Comparison of ENCODE assay signal across 8 cellular contexts in genomic region chr15:43769584-43770228, GRCh38. TPM values are rescaled to one million over a fixed set of nuclear protein-coding genes. Genes with fewer than 3 reads are reported as not detected.
DNase-seq lines count a peak whose midpoint lies in the region; ATAC-seq and TF ChIP-seq lines count a peak whose summit lies in the region.

No MANE protein-coding gene starts in this region.

- H4K20me1 ChIP-seq in Loucy (ENCODE audit: insufficient read depth, low read length, poor library complexity, severe bottlenecking), result no peaks in the 10 kb centered on the region

- POLR2A ChIA-PET in MCF 10A (lab: Yijun Ruan, JAX), result interaction anchor here (2.2 to 3.6 kb wide), 3 partner anchors 23 to 329 kb away, joined by 8 to 23 read pairs (median 22); partner anchors contain the start of genes PDIA3 and SERF2

- no peaks in the 10 kb centered on the region for H3K9me2 ChIP-seq in Loucy (replicated peaks; ENCODE audit: low read depth, low read length)

- CTCF ChIA-PET in MCF 10A (lab: Yijun Ruan, JAX), result interaction anchor here (0.6 to 3.2 kb wide), 9 partner anchors 10 to 230 kb away, joined by 3 to 23 read pairs (median 3); partner anchors contain the start of genes HYPK and SERINC4

- H3K36me3 ChIP-seq in Loucy (ENCODE audit: insufficient read depth, low read length) (peaks cover 89% of the 10 kb centered on the region), kidney epithelial cell (ENCODE audit: control insufficient read depth, insufficient read depth, low read length) (peaks cover 1% of the 10 kb centered on the region)

- ATAC-seq in HG02970 (IDR thresholded peaks at IDR 0.05; ENCODE audit: low FRiP score, unreplicated experiment) (no peak), HG02759 (IDR thresholded peaks at IDR 0.05; ENCODE audit: unreplicated experiment) (no peak)

- no peak overlapping the region for H3K27ac Mint-ChIP-seq in MCF 10A (ENCODE audit: low read depth, unreplicated experiment)

- TF ChIP-seq CTCF in Loucy (conservative IDR thresholded peaks at IDR 0.05; ENCODE audit: low read length), result peak; percentile 89
- peak; percentile 72 for TF ChIP-seq CTCF in MCF 10A (IDR thresholded peaks at IDR 0.05; ENCODE audit: unreplicated experiment)
- peak; percentile 90 for TF ChIP-seq CTCF in kidney epithelial cell (IDR thresholded peaks at IDR 0.05; ENCODE audit: insufficient read depth, low read length, poor library complexity, severe bottlenecking)

- H3K36me3 Mint-ChIP-seq in MCF 10A (ENCODE audit: insufficient read depth, unreplicated experiment), result peaks cover 95% of the 10 kb centered on the region

- H3K4me1 ChIP-seq in Loucy (ENCODE audit: insufficient read depth, low read length, poor library complexity, severe bottlenecking), result no peaks in the 10 kb centered on the region

- no peaks in the 10 kb centered on the region for H3K27me3 ChIP-seq in Loucy (ENCODE audit: insufficient read depth, low read length, poor library complexity, severe bottlenecking)
- no peaks in the 10 kb centered on the region for H3K27me3 ChIP-seq in kidney epithelial cell (ENCODE audit: control insufficient read depth, insufficient read depth, low read length)

- H3K4me3 ChIP-seq in Loucy (ENCODE audit: low read length, poor library complexity, severe bottlenecking), result no peak overlapping the region
- no peak overlapping the region for H3K4me3 ChIP-seq in kidney epithelial cell (ENCODE audit: low read depth, low read length)

- no peaks in the 10 kb centered on the region for H3K27me3 Mint-ChIP-seq in MCF 10A (ENCODE audit: insufficient read depth, unreplicated experiment)

- no peaks in the 10 kb centered on the region for H3K79me2 ChIP-seq in Loucy (ENCODE audit: insufficient read depth, low read length)

- peak; percentile 79 for DNase-seq in G401 (ENCODE audit: low spot score)
- DNase-seq in T1000 (lab: John Stamatoyannopoulos, UW), result peak; percentile 21
- DNase-seq in MCF 10A (ENCODE audit: unreplicated experiment), result peak; percentile 66
- no peak for DNase-seq in kidney epithelial cell (ENCODE audit: low read depth)
- peak in 2 of 3 experiments; percentile 33 to 51 for DNase-seq in stimulated activated CD4-positive, alpha-beta T cell treated with anti-CD3 and anti-CD28 coated beads, TNF-alpha, amount 100 ng/mL, for 24 hours (ENCODE audit: low read depth in 3 of 3)

- no peak overlapping the region for H3K9ac ChIP-seq in Loucy (ENCODE audit: low read depth, low read length, poor library complexity, severe bottlenecking)

- BruUV-seq in MCF 10A (replicated peaks; lab: Mats Ljungman, UMichigan), result no TSS peak

- no peak overlapping the region for H3K4me3 Mint-ChIP-seq in MCF 10A (ENCODE audit: unreplicated experiment)

- no peak overlapping the region for H3K4me2 ChIP-seq in Loucy (ENCODE audit: low read depth, low read length, poor library complexity, severe bottlenecking)

- no peaks in the 10 kb centered on the region for H3K9me3 Mint-ChIP-seq in MCF 10A (ENCODE audit: unreplicated experiment)

- in situ Hi-C loops in G401 (cut with HindIII; ENCODE audit: low sequenced_read_pairs), result loop anchor here (10.0 kb wide), 1 partner anchor 95 kb away; no protein-coding TSS in a partner anchor

- intact Hi-C loops in MCF 10A (cut with micrococcal nuclease), result no loop called here

- H3K9me3 ChIP-seq in Loucy (ENCODE audit: insufficient read depth, low read depth, low read length), result no peaks in the 10 kb centered on the region

- H3F3A ChIP-seq in Loucy (ENCODE audit: low read depth), result 0 out of 2 replicates have a peak, but pooled peaks cover 10% of the 10 kb centered on the region

- no peak overlapping the region for H2AFZ ChIP-seq in Loucy (ENCODE audit: low read length)

- peaks cover 6% of the 10 kb centered on the region for H3K4me1 Mint-ChIP-seq in MCF 10A (ENCODE audit: insufficient read depth, unreplicated experiment)

RNA-seq across cellular contexts. Expression of gene ELL3, which starts 7.1 kb away (rescaled TPM):
- 44.6 and 51.2 TPM in 2 replicates for total RNA-seq in G401 (2014; rRNA removed; shearing (Covaris generic))
- 0.61 and 0.86 TPM in 2 replicates for total RNA-seq in MCF 10A (2022)
- 1.3 and 3.5 TPM in 2 replicates for total RNA-seq in kidney epithelial cell

RNA-seq across cellular contexts. Expression of gene SERF2, which starts 22.4 kb away (rescaled TPM):
- 1,258 and 1,589 TPM in 2 replicates for total RNA-seq in G401 (2014; rRNA removed; shearing (Covaris generic))
- total RNA-seq in MCF 10A (2022), result 697 and 717 TPM in 2 replicates
- total RNA-seq in kidney epithelial cell, result 582 and 942 TPM in 2 replicates

RNA-seq across cellular contexts. Expression of gene PDIA3, which starts 23.5 kb away (rescaled TPM):
- total RNA-seq in G401 (2014; rRNA removed; shearing (Covaris generic)), result 234 and 317 TPM in 2 replicates
- 630 and 765 TPM in 2 replicates for total RNA-seq in MCF 10A (2022)
- 218 and 244 TPM in 2 replicates for total RNA-seq in kidney epithelial cell

RNA-seq across cellular contexts. Expression of gene SERINC4, which starts 30.3 kb away (rescaled TPM):
- not detected in 2 replicates for total RNA-seq in G401 (2014; rRNA removed; shearing (Covaris generic))
- total RNA-seq in MCF 10A (2022), result 0.20 TPM in 1 of 2 replicates, not detected in the other
- 0.46 TPM in 1 of 2 replicates, not detected in the other for total RNA-seq in kidney epithelial cell

RNA-seq across cellular contexts. Expression of gene HYPK, which starts 30.7 kb away (rescaled TPM):
- 2.2 and 2.6 TPM in 2 replicates for total RNA-seq in G401 (2014; rRNA removed; shearing (Covaris generic))
- 31.1 and 34.5 TPM in 2 replicates for total RNA-seq in MCF 10A (2022)
- 5.6 and 8.1 TPM in 2 replicates for total RNA-seq in kidney epithelial cell

Comparison
In these comparisons a context has a peak if more than half of its experiments do, and no peak if none do; other contexts are left out.
1. RNA of gene ELL3, which starts 7.1 kb away (total RNA-seq): 44.6 to 51.2 TPM in G401; 1.3 to 3.5 TPM in kidney epithelial cell and 0.61 to 0.86 TPM in MCF 10A; every median in the first group is over 10 times any median in the second.
2. Peak in every context shown above with its lines, with median percentiles within 50 percentile points of each other: CTCF ChIP-seq.